In the genomic region with DNA sequence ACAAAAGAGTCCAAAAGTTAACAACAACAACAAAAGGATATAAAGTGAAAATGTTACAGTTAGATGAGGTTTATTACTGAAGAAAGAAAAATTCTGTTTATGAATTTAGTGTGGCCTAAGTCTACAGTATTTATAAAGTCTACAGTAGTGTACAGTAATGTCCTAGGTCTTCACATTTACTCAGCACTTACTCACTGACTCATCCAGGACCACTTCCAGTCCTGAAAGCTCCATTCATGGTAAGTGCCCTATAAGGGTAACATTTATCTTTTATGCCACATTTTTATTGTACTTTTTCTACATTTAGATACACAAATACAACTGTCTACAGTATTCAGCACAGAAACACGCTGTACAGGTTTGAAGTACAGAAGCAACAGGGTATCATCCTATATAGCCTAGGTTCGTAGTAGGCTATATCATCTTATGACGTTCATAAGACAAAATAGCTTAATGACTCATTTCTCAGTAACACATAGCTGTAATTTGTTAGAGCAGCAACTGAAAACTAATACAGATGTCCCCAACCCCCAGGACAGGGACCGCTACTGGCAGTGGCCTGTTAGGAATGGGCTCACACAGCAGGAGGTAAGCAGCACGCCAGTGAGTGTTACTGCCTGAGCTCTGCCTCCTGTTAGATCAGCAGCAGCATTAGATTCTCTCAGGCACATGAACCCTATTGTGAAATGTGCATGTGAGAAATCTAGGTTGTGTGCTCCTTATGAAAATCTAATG, we compare ENCODE assay signal across 17 cellular contexts.
DNase-seq lines count a peak whose midpoint lies in the region; ATAC-seq, FAIRE-seq and TF ChIP-seq lines count a peak whose summit lies in the region.
"Had no signal": no experiment of that assay in that cellular context is flagged by ENCODE, and none has a peak within 500 bp of the region (broad histone marks: within the 10 kb centered on the region; RNA-seq: fewer than 3 reads in every experiment).

No MANE protein-coding gene starts in this region.

- H3K27ac ChIP-seq in foreskin keratinocyte: no peak overlapping the region
- H3K27ac ChIP-seq in naive thymus-derived CD4-positive, alpha-beta T cell (ENCODE audit: low read depth, low read length): no peak overlapping the region
- H3K27ac ChIP-seq: BLaER1 had no signal

- no peak for TF ChIP-seq POLR2A in GM12892 (IDR thresholded peaks at IDR 0.05; ENCODE audit: low read depth, low read length)

- no peak overlapping the region for H3K4me3 ChIP-seq in AG04449 (ENCODE audit: low read depth, low read length)
- no peak overlapping the region for H3K4me3 ChIP-seq in naive thymus-derived CD4-positive, alpha-beta T cell (ENCODE audit: low read length)
- H3K4me3 ChIP-seq: BLaER1 had no signal

- H3K36me3 Mint-ChIP-seq in activated CD8-positive, alpha-beta T cell treated with anti-CD3 and anti-CD28 coated beads for 36 hours (ENCODE audit: low read depth): peaks cover 58% of the 10 kb centered on the region
- peaks cover 73% of the 10 kb centered on the region for H3K36me3 Mint-ChIP-seq in stimulated activated memory B cell treated with anti-CD40 and anti-IgM and Interleukin-4, amounts not matched to agents 10 μg/mL and 1 μg/mL and 100 μg/mL, for 72 hours
- H3K36me3 Mint-ChIP-seq in naive thymus-derived CD4-positive, alpha-beta T cell: peaks cover 33 to 82% (median 74%) of the 10 kb centered on the region in 5 donors

- CTCF ChIA-PET in AG04449 (lab: Yijun Ruan, JAX): no interaction called here
- CTCF ChIA-PET in activated CD8-positive, alpha-beta T cell treated with anti-CD3 and anti-CD28 coated beads for 36 hours (lab: Charles Lee): no interaction called here
- CTCF ChIA-PET in naive thymus-derived CD4-positive, alpha-beta T cell (lab: Charles Lee): no interaction called here

- intact Hi-C loops in activated CD8-positive, alpha-beta T cell treated with anti-CD3 and anti-CD28 coated beads for 36 hours (cut with micrococcal nuclease): no loop called here
- intact Hi-C loops in naive thymus-derived CD4-positive, alpha-beta T cell (cut with micrococcal nuclease): no loop called here

- FAIRE-seq in GM12892 (lab: Jason Lieb, UNC): no peak
- FAIRE-seq: G401.6 had no signal

- H3K4me1 Mint-ChIP-seq in activated CD8-positive, alpha-beta T cell treated with anti-CD3 and anti-CD28 coated beads for 36 hours (ENCODE audit: low read depth): peaks cover 11% of the 10 kb centered on the region
- peaks cover 8% of the 10 kb centered on the region for H3K4me1 Mint-ChIP-seq in stimulated activated memory B cell treated with anti-CD40 and anti-IgM and Interleukin-4, amounts not matched to agents 10 μg/mL and 1 μg/mL and 100 μg/mL, for 72 hours
- peaks cover 5 to 25% (median 10%) of the 10 kb centered on the region in 7 donors for H3K4me1 Mint-ChIP-seq in naive thymus-derived CD4-positive, alpha-beta T cell

- TF ChIP-seq CTCF in AG04449 (IDR thresholded peaks at IDR 0.05; ENCODE audit: insufficient read depth, low read length, missing control alignments) (no peak), foreskin keratinocyte (conservative IDR thresholded peaks at IDR 0.05) (no peak)
- TF ChIP-seq CTCF in activated CD8-positive, alpha-beta T cell treated with anti-CD3 and anti-CD28 coated beads for 36 hours (IDR thresholded peaks at IDR 0.05): no peak

- H3K36me3 ChIP-seq in naive thymus-derived CD4-positive, alpha-beta T cell (ENCODE audit: control insufficient read depth in 2 of 3, insufficient read depth in 3 of 3, low read length in 3 of 3): peaks cover 9 to 70% (median 16%) of the 10 kb centered on the region in 3 experiments

- H3K27me3 ChIP-seq in foreskin keratinocyte: no peaks in the 10 kb centered on the region
- H3K27me3 ChIP-seq in naive thymus-derived CD4-positive, alpha-beta T cell (ENCODE audit: control insufficient read depth in 2 of 2, insufficient read depth in 2 of 2, low read length in 2 of 2): no peaks in the 10 kb centered on the region
- H3K27me3 ChIP-seq: BLaER1 had no signal

- peaks cover 0 to under 1% (median 0%) of the 10 kb centered on the region in 3 experiments for H3K9me3 ChIP-seq in naive thymus-derived CD4-positive, alpha-beta T cell (ENCODE audit: control insufficient read depth in 2 of 3, low read length in 3 of 3)

- peak; percentile 61 for ATAC-seq in GM21526 (IDR thresholded peaks at IDR 0.05; ENCODE audit: low FRiP score, unreplicated experiment)
- peak; percentile 39 for ATAC-seq in activated CD8-positive, alpha-beta T cell treated with anti-CD3 and anti-CD28 coated beads for 36 hours
- ATAC-seq in foreskin keratinocyte: peak; percentile 58
- ATAC-seq in stimulated activated memory B cell treated with anti-CD40 and anti-IgM and Interleukin-4, amounts not matched to agents 10 μg/mL and 1 μg/mL and 100 μg/mL, for 72 hours: no peak
- no peak for ATAC-seq in naive thymus-derived CD4-positive, alpha-beta T cell
- ATAC-seq: esophagus mucosa, left lobe of liver, Panc1 had no signal

- POLR2A ChIA-PET in AG04449 (lab: Yijun Ruan, JAX): no interaction called here
- POLR2A ChIA-PET in activated CD8-positive, alpha-beta T cell treated with anti-CD3 and anti-CD28 coated beads for 36 hours (lab: Charles Lee): interaction anchor here (0.6 kb wide), 1 partner anchor 164 kb away, joined by 4 read pairs; no protein-coding TSS in a partner anchor
- POLR2A ChIA-PET in naive thymus-derived CD4-positive, alpha-beta T cell (lab: Charles Lee): no interaction called here

- H3K27me3 Mint-ChIP-seq in activated CD8-positive, alpha-beta T cell treated with anti-CD3 and anti-CD28 coated beads for 36 hours: no peaks in the 10 kb centered on the region
- no peaks in the 10 kb centered on the region for H3K27me3 Mint-ChIP-seq in stimulated activated memory B cell treated with anti-CD40 and anti-IgM and Interleukin-4, amounts not matched to agents 10 μg/mL and 1 μg/mL and 100 μg/mL, for 72 hours
- no peaks in the 10 kb centered on the region for H3K27me3 Mint-ChIP-seq in naive thymus-derived CD4-positive, alpha-beta T cell

- peaks cover 10% of the 10 kb centered on the region for H3K4me1 ChIP-seq in foreskin keratinocyte
- no peaks in the 10 kb centered on the region for H3K4me1 ChIP-seq in naive thymus-derived CD4-positive, alpha-beta T cell (ENCODE audit: control insufficient read depth in 2 of 2, insufficient read depth in 2 of 2, low read length in 2 of 2)
- H3K4me1 ChIP-seq: BLaER1 had no signal

- no peak overlapping the region for H3K27ac Mint-ChIP-seq in activated CD8-positive, alpha-beta T cell treated with anti-CD3 and anti-CD28 coated beads for 36 hours
- no peak overlapping the region for H3K27ac Mint-ChIP-seq in stimulated activated memory B cell treated with anti-CD40 and anti-IgM and Interleukin-4, amounts not matched to agents 10 μg/mL and 1 μg/mL and 100 μg/mL, for 72 hours
- H3K27ac Mint-ChIP-seq in naive thymus-derived CD4-positive, alpha-beta T cell: no peak overlapping the region

- DNase-seq in AG04449 (ENCODE audit: low read depth, low spot score): peak; percentile 21
- DNase-seq in activated CD8-positive, alpha-beta T cell treated with anti-CD3 and anti-CD28 coated beads for 36 hours: no peak
- peak in 1 of 2 donors; percentile 9 for DNase-seq in foreskin keratinocyte
- no peak for DNase-seq in GM19240 (ENCODE audit: insufficient read length, low spot score)
- DNase-seq in naive thymus-derived CD4-positive, alpha-beta T cell: no peak
- DNase-seq in GM12892 (ENCODE audit: insufficient read length): no peak
- DNase-seq: activated T-cell treated with anti-CD3 and anti-CD28 coated beads for 4 hours; central memory CD4-positive, alpha-beta T cell; NCI-H226; stimulated activated CD4-positive, alpha-beta T cell treated with anti-CD3 and anti-CD28 coated beads, Interleukin-15, amount 100 ng/mL, for 24 hours had no signal

- H3K9me3 Mint-ChIP-seq in activated CD8-positive, alpha-beta T cell treated with anti-CD3 and anti-CD28 coated beads for 36 hours: peaks cover 13% of the 10 kb centered on the region
- H3K9me3 Mint-ChIP-seq in stimulated activated memory B cell treated with anti-CD40 and anti-IgM and Interleukin-4, amounts not matched to agents 10 μg/mL and 1 μg/mL and 100 μg/mL, for 72 hours: peaks cover 12% of the 10 kb centered on the region
- H3K9me3 Mint-ChIP-seq in naive thymus-derived CD4-positive, alpha-beta T cell: peaks cover 6 to 30% (median 11%) of the 10 kb centered on the region in 11 donors

- no peak overlapping the region for H3K4me3 Mint-ChIP-seq in activated CD8-positive, alpha-beta T cell treated with anti-CD3 and anti-CD28 coated beads for 36 hours
- H3K4me3 Mint-ChIP-seq in stimulated activated memory B cell treated with anti-CD40 and anti-IgM and Interleukin-4, amounts not matched to agents 10 μg/mL and 1 μg/mL and 100 μg/mL, for 72 hours: no peak overlapping the region
- H3K4me3 Mint-ChIP-seq in naive thymus-derived CD4-positive, alpha-beta T cell: no peak overlapping the region

Comparison
In these comparisons a context has a peak if more than half of its experiments do, and no peak if none do; other contexts are left out.
1. ATAC-seq: peak in GM21526 (single experiment), activated CD8-positive, alpha-beta T cell treated with anti-CD3 and anti-CD28 coated beads for 36 hours (single experiment) and foreskin keratinocyte (single experiment); none in stimulated activated memory B cell treated with anti-CD40 and anti-IgM and Interleukin-4, amounts not matched to agents 10 μg/mL and 1 μg/mL and 100 μg/mL, for 72 hours (single experiment) and naive thymus-derived CD4-positive, alpha-beta T cell (single experiment).